ENCODE assay signal across 1 cellular context in the genomic region with DNA sequence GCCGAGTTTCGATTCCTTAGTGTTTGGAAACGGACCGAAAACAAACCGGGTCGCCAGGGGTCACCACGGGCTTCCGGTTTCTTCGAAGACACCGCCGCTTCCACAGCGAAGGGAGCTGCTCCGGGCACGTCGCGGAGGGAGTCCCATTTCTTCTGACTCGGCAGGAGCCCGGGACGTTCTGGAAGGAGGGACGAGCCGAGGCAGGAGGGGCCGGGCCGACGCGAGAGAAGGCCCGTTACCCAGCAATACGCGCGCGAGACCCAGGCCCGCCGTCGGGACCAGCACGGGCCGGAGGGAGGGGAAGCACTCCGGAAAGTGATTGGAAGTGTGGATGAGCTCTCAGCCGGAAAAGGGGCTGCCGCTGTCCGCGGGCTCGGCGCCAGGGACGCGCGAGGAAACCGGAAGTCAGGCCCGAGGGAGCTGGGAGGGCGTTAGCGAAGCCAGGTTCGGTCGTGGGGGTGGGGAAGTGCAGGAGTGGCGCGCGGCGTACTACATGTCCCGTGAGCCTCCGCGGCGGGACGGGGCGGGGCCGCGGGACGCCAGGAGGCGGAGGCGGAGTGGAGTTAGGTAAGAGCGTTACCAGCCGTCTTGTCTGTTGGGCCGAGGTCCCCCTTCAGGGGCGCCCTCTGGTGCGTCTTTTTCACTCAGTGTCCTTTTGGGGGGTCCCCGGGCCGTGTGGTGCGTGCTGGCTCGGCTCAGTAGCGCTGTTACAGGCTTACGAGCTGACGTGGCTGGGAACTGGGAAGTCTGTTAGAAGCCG.
TF ChIP-seq lines count a peak whose summit lies in the region.

A gene with protein sequence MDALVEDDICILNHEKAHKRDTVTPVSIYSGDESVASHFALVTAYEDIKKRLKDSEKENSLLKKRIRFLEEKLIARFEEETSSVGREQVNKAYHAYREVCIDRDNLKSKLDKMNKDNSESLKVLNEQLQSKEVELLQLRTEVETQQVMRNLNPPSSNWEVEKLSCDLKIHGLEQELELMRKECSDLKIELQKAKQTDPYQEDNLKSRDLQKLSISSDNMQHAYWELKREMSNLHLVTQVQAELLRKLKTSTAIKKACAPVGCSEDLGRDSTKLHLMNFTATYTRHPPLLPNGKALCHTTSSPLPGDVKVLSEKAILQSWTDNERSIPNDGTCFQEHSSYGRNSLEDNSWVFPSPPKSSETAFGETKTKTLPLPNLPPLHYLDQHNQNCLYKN (minus strand): TSS at position 188 of the 760 bp plus-strand sequence. CDS start 8,207 bp downstream, outside the sequence.
A gene with protein sequence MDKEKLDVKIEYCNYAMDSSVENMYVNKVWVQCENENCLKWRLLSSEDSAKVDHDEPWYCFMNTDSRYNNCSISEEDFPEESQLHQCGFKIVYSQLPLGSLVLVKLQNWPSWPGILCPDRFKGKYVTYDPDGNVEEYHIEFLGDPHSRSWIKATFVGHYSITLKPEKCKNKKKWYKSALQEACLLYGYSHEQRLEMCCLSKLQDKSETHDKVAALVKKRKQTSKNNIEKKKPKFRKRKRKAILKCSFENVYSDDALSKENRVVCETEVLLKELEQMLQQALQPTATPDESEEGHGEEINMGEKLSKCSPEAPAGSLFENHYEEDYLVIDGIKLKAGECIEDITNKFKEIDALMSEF (plus strand): TSS at position 85 of the 760 bp plus-strand sequence. CDS start 64,348 bp downstream, outside the sequence.

TF ChIP-seq in SK-N-SH treated with all-trans-retinoic acid at 6 μM for 48 hours, 23 proteins besides CTCF, POLR2A, EP300 and RAD21 (continued from another document):
- TF ChIP-seq, protein P1, sequence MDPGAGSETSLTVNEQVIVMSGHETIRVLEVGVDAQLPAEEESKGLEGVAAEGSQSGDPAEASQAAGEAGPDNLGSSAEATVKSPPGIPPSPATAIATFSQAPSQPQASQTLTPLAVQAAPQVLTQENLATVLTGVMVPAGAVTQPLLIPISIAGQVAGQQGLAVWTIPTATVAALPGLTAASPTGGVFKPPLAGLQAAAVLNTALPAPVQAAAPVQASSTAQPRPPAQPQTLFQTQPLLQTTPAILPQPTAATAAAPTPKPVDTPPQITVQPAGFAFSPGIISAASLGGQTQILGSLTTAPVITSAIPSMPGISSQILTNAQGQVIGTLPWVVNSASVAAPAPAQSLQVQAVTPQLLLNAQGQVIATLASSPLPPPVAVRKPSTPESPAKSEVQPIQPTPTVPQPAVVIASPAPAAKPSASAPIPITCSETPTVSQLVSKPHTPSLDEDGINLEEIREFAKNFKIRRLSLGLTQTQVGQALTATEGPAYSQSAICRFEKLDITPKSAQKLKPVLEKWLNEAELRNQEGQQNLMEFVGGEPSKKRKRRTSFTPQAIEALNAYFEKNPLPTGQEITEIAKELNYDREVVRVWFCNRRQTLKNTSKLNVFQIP (CRISPR knock-in tag; IDR thresholded peaks at IDR 0.05; ENCODE audit: borderline replicate concordance, low read depth): no peak
- TF ChIP-seq ZNF8 (CRISPR knock-in tag; IDR thresholded peaks at IDR 0.05) (no peak), OSR1 (CRISPR knock-in tag; IDR thresholded peaks at IDR 0.05) (no peak), SNAI2 (CRISPR knock-in tag; IDR thresholded peaks at IDR 0.05) (no peak), ZNF565 (CRISPR knock-in tag; conservative IDR thresholded peaks at IDR 0.05; ENCODE audit: low read depth) (no peak), ISL1 (CRISPR knock-in tag; IDR thresholded peaks at IDR 0.05) (no peak)
- TF ChIP-seq, protein P2, sequence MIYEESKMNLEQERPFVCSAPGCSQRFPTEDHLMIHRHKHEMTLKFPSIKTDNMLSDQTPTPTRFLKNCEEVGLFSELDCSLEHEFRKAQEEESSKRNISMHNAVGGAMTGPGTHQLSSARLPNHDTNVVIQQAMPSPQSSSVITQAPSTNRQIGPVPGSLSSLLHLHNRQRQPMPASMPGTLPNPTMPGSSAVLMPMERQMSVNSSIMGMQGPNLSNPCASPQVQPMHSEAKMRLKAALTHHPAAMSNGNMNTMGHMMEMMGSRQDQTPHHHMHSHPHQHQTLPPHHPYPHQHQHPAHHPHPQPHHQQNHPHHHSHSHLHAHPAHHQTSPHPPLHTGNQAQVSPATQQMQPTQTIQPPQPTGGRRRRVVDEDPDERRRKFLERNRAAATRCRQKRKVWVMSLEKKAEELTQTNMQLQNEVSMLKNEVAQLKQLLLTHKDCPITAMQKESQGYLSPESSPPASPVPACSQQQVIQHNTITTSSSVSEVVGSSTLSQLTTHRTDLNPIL (CRISPR knock-in tag; IDR thresholded peaks at IDR 0.05; ENCODE audit: low read depth): no peak
TF ChIP-seq in SK-N-SH treated with all-trans-retinoic acid at 6 μM for 48 hours: peak in this region for 2.
